9 cellular contexts compared by ENCODE assay signal in genomic region chr15:90249123-90249863, GRCh38. TPM values are rescaled to one million over a fixed set of nuclear protein-coding genes. Genes with fewer than 3 reads are reported as not detected.
DNase-seq lines count a peak whose midpoint lies in the region; ATAC-seq and TF ChIP-seq lines count a peak whose summit lies in the region.
"Had no signal": no experiment of that assay in that cellular context is flagged by ENCODE, and none has a peak within 500 bp of the region (broad histone marks: within the 10 kb centered on the region; RNA-seq: fewer than 3 reads in every experiment).

TSS of gene TTLL13 (plus strand) at chr15:90249556. CDS start at chr15:90250631, 1,075 bp downstream.

- peak; percentile 44 for TF ChIP-seq POLR2A in right lobe of liver (IDR thresholded peaks at IDR 0.05)

- 8% methylated on average over 13 of the region's 45 CpGs for WGBS in right lobe of liver (ENCODE audit: insufficient coverage, low coverage, low lambda C conversion rate, missing lambda C conversion rate)

- no peaks in the 10 kb centered on the region for H3K27me3 ChIP-seq in right lobe of liver

- no peaks in the 10 kb centered on the region for H3K9me3 ChIP-seq in right lobe of liver

- no peak within 1 kb of the TSS for H3K27ac ChIP-seq in right lobe of liver

- ATAC-seq in HG03108 (IDR thresholded peaks at IDR 0.05; ENCODE audit: unreplicated experiment) = peak; percentile 69
- ATAC-seq in right lobe of liver = peak; percentile 98 to 100 (median 99)

- intact Hi-C loops in right lobe of liver (cut with DNase I) = no loop called here

- peaks cover 0 to 4% (median 0%) of the 10 kb centered on the region in 4 donors for H3K4me1 ChIP-seq in right lobe of liver

- peak within 1 kb of the TSS; percentile 46 to 58 (median 55) for H3K4me3 ChIP-seq in right lobe of liver

- H3K36me3 ChIP-seq in right lobe of liver = no peaks in the 10 kb centered on the region

- TF ChIP-seq CTCF in right lobe of liver (IDR thresholded peaks at IDR 0.05) = no peak

- DNase-seq in EH (ENCODE audit: low read depth) (peak; percentile 90), NCI-H510A treated with DMSO at 0.1 percent for 48 hours (lab: John Stamatoyannopoulos, UW) (peak; percentile 53), dermis blood vessel endothelial cell (peak; percentile 88), right lobe of liver (peak; percentile 97 to 99 (median 99)), NCI-H1694 treated with DMSO at 0.1 percent for 48 hours (lab: John Stamatoyannopoulos, UW) (no peak)
- DNase-seq in activated CD4-positive, alpha-beta T cell treated with anti-CD3 and anti-CD28 coated beads, Interleukin-2, amount 50 U/mL, for 48 hours = peak; percentile 90 to 92
- peak; percentile 70 to 87 for DNase-seq in stimulated activated CD4-positive, alpha-beta T cell treated with anti-CD3 and anti-CD28 coated beads, Interleukin-2, amount 100 ng/mL, for 48 hours

RNA-seq across cellular contexts. Expression of gene TTLL13, which starts in this region (rescaled TPM):
- 0.09 and 0.17 TPM in 2 replicates for total RNA-seq in dermis blood vessel endothelial cell
- total RNA-seq in right lobe of liver = under 1 TPM in 2 of 6 experiments, not detected in 4; 0.13 to 0.46 TPM
- total RNA-seq: glomerular endothelial cell had no signal

Comparison
In these comparisons a context has a peak if more than half of its experiments do, and no peak if none do; other contexts are left out.
1. Peak in DNase-seq in dermis blood vessel endothelial cell; RNA of the gene not detected or under 1 TPM.
2. Peak in DNase-seq, ATAC-seq and H3K4me3 ChIP-seq in right lobe of liver; RNA of the gene not detected or under 1 TPM.